In the genomic region with DNA sequence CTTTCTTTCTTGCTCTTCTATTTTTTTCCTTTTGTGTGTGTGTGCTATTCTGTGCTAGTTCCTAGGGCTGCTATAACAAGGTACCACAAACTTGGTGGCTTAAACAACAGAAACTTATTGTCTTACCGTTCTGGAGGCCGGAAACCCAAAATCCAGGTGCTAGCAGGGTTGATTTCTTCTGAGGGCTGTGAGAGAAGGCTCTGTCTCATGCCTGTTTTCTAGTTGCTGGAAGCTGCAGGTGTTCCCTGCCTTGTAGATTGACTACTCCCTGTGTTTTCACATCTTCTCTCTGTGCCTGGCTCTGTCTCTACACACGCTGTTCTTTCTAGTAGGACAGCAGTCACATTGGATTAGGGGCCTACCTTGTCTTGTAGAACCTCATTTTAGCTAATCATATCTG, we compare ENCODE assay signal across 10 cellular contexts.
"Had no signal": no experiment of that assay in that cellular context is flagged by ENCODE, and none has a peak within 500 bp of the region (broad histone marks: within the 10 kb centered on the region; RNA-seq: fewer than 3 reads in every experiment).

No MANE protein-coding gene starts in this region.

- H3K27me3 Mint-ChIP-seq: IgD-negative memory B cell had no signal

- ATAC-seq: HCT116, HepG2, K562 had no signal

- H3K27ac Mint-ChIP-seq: HFFc6, IgD-negative memory B cell had no signal

- H3K4me1 ChIP-seq: HAP-1 had no signal

- H3K4me1 Mint-ChIP-seq: IgD-negative memory B cell had no signal

- H3K4me3 ChIP-seq: GM23248, HAP-1, K562 had no signal

- H3K27ac ChIP-seq: GM23248, HL-60 had no signal

- H3K9me3 ChIP-seq: HAP-1 had no signal

- H3K4me3 Mint-ChIP-seq: HFFc6, IgD-negative memory B cell had no signal

- H3K9ac ChIP-seq: GM23248 had no signal

- H3K36me3 ChIP-seq: HAP-1 had no signal

- DNase-seq: GM23248, GOT3, H7, HFFc6 had no signal

- H3K36me3 Mint-ChIP-seq: IgD-negative memory B cell had no signal

- H2AFZ ChIP-seq: GM23248 had no signal
